9 cellular contexts compared by ENCODE assay signal in genomic region chr17:75078097-75079022, GRCh38. TPM values are rescaled to one million over a fixed set of nuclear protein-coding genes. Genes with fewer than 3 reads are reported as not detected.
DNase-seq lines count a peak whose midpoint lies in the region.
"Had no signal": no experiment of that assay in that cellular context is flagged by ENCODE, and none has a peak within 500 bp of the region (broad histone marks: within the 10 kb centered on the region; RNA-seq: fewer than 3 reads in every experiment).

No MANE protein-coding gene starts in this region.

- DNase-seq in Daoy (ENCODE audit: low read depth), result peak; percentile 84
- peak; percentile 67 for DNase-seq in H4 (ENCODE audit: low spot score)
- no peak for DNase-seq in activated CD4-positive, alpha-beta memory T cell treated with anti-CD3 and anti-CD28 coated beads, Interleukin-2, amount 10 ng/mL, durations not matched to agents 7 days and 5 days
- DNase-seq in immature natural killer cell, result peak in 1 of 3 donors; percentile 4
- DNase-seq in NCI-H446 treated with DMSO at 0.1 percent for 48 hours (lab: John Stamatoyannopoulos, UW), result no peak
- no peak for DNase-seq in SIG-M5 treated with dmso at 0.1 percent for 504 hours (lab: John Stamatoyannopoulos, UW; ENCODE audit: unreplicated experiment)
- DNase-seq in NCI-H128 (lab: John Stamatoyannopoulos, UW; ENCODE audit: unreplicated experiment), result no peak

- H3K4me3 Mint-ChIP-seq in activated CD4-positive, alpha-beta memory T cell treated with anti-CD3 and anti-CD28 coated beads, Interleukin-2, amount 10 ng/mL, durations not matched to agents 7 days and 5 days, result no peak overlapping the region
- H3K4me3 Mint-ChIP-seq in immature natural killer cell, result peak overlapping the region; percentile 74 to 84 (median 80)

- POLR2A ChIA-PET in activated CD4-positive, alpha-beta memory T cell treated with anti-CD3 and anti-CD28 coated beads, Interleukin-2, amount 10 ng/mL, durations not matched to agents 7 days and 5 days (lab: Charles Lee), result interaction anchor here (0.7 to 2.9 kb wide), 6 partner anchors 9 to 184 kb away, joined by 3 to 16 read pairs (median 4); partner anchors contain the start of genes ATP5PD, KCTD2 and SLC16A5

- peak overlapping the region; percentile 16 for H3K27ac Mint-ChIP-seq in activated CD4-positive, alpha-beta memory T cell treated with anti-CD3 and anti-CD28 coated beads, Interleukin-2, amount 10 ng/mL, durations not matched to agents 7 days and 5 days
- peak overlapping the region in 2 of 6 donors; percentile 22 to 34 for H3K27ac Mint-ChIP-seq in immature natural killer cell

- H3K27ac ChIP-seq in temporal lobe (ENCODE audit: low read depth, low read length), result peak overlapping the region; percentile 63
- H3K27ac ChIP-seq: SJSA1 had no signal

- H3K27me3 Mint-ChIP-seq in activated CD4-positive, alpha-beta memory T cell treated with anti-CD3 and anti-CD28 coated beads, Interleukin-2, amount 10 ng/mL, durations not matched to agents 7 days and 5 days, result no peaks in the 10 kb centered on the region
- H3K27me3 Mint-ChIP-seq in immature natural killer cell (ENCODE audit: low read depth in 3 of 3), result peaks cover 0 to 6% (median 2%) of the 10 kb centered on the region in 3 donors

- CTCF ChIA-PET in activated CD4-positive, alpha-beta memory T cell treated with anti-CD3 and anti-CD28 coated beads, Interleukin-2, amount 10 ng/mL, durations not matched to agents 7 days and 5 days (lab: Charles Lee), result interaction anchor here (0.7 to 1.6 kb wide), 4 partner anchors 19 to 244 kb away, joined by 3 to 5 read pairs (median 4); no protein-coding TSS in a partner anchor

- H3K9me3 Mint-ChIP-seq in activated CD4-positive, alpha-beta memory T cell treated with anti-CD3 and anti-CD28 coated beads, Interleukin-2, amount 10 ng/mL, durations not matched to agents 7 days and 5 days, result no peaks in the 10 kb centered on the region
- H3K9me3 Mint-ChIP-seq in immature natural killer cell, result no peaks in the 10 kb centered on the region

- peaks cover 29% of the 10 kb centered on the region for H3K4me1 Mint-ChIP-seq in activated CD4-positive, alpha-beta memory T cell treated with anti-CD3 and anti-CD28 coated beads, Interleukin-2, amount 10 ng/mL, durations not matched to agents 7 days and 5 days
- peaks cover 13 to 14% of the 10 kb centered on the region in 2 donors for H3K4me1 Mint-ChIP-seq in immature natural killer cell

- H3K36me3 Mint-ChIP-seq in activated CD4-positive, alpha-beta memory T cell treated with anti-CD3 and anti-CD28 coated beads, Interleukin-2, amount 10 ng/mL, durations not matched to agents 7 days and 5 days (ENCODE audit: low read depth), result no peaks in the 10 kb centered on the region
- no peaks in the 10 kb centered on the region for H3K36me3 Mint-ChIP-seq in immature natural killer cell

RNA-seq across cellular contexts. Expression of gene SLC16A5, which starts 9.4 kb away (rescaled TPM):
- total RNA-seq in Daoy (2014; rRNA removed; shearing (Covaris generic)), result 0.24 TPM in 1 of 2 replicates, not detected in the other
- total RNA-seq in H4 (2014; rRNA removed; shearing (Covaris generic)), result not detected in 2 replicates
- total RNA-seq in activated CD4-positive, alpha-beta memory T cell treated with anti-CD3 and anti-CD28 coated beads, Interleukin-2, amount 10 ng/mL, durations not matched to agents 7 days and 5 days, result 10 to 100 TPM; 10.4 TPM
- polyA plus RNA-seq in immature natural killer cell, result 1 to 10 TPM; 1.5 to 2.1 (median 1.5) TPM
- total RNA-seq in temporal lobe, result 0.98 TPM

RNA-seq across cellular contexts. Expression of gene KCTD2, which starts 31.3 kb away (rescaled TPM):
- 17.9 and 19.1 TPM in 2 replicates for total RNA-seq in Daoy (2014; rRNA removed; shearing (Covaris generic))
- 14.3 and 16.5 TPM in 2 replicates for total RNA-seq in H4 (2014; rRNA removed; shearing (Covaris generic))
- 10 to 100 TPM; 24.2 to 24.9 TPM for total RNA-seq in activated CD4-positive, alpha-beta memory T cell treated with anti-CD3 and anti-CD28 coated beads, Interleukin-2, amount 10 ng/mL, durations not matched to agents 7 days and 5 days
- polyA plus RNA-seq in immature natural killer cell, result 1 to 10 TPM; 2.3 to 6.0 (median 4.4) TPM
- 29.7 TPM for total RNA-seq in temporal lobe

RNA-seq across cellular contexts. Expression of gene ARMC7, which starts 31.4 kb away (rescaled TPM):
- total RNA-seq in Daoy (2014; rRNA removed; shearing (Covaris generic)), result 2.6 and 3.6 TPM in 2 replicates
- total RNA-seq in H4 (2014; rRNA removed; shearing (Covaris generic)), result 4.0 and 5.2 TPM in 2 replicates
- total RNA-seq in activated CD4-positive, alpha-beta memory T cell treated with anti-CD3 and anti-CD28 coated beads, Interleukin-2, amount 10 ng/mL, durations not matched to agents 7 days and 5 days, result 10 to 100 TPM; 17.1 to 17.9 TPM
- 1 to 10 TPM in 2 of 3 donors, under 1 TPM in 1; 0.57 to 7.5 (median 3.5) TPM for polyA plus RNA-seq in immature natural killer cell
- total RNA-seq in temporal lobe, result 2.2 TPM

RNA-seq across cellular contexts. Expression of gene ATP5PD, which starts 31.6 kb away (rescaled TPM):
- total RNA-seq in Daoy (2014; rRNA removed; shearing (Covaris generic)), result 453 and 707 TPM in 2 replicates
- total RNA-seq in H4 (2014; rRNA removed; shearing (Covaris generic)), result 595 and 655 TPM in 2 replicates
- total RNA-seq in activated CD4-positive, alpha-beta memory T cell treated with anti-CD3 and anti-CD28 coated beads, Interleukin-2, amount 10 ng/mL, durations not matched to agents 7 days and 5 days, result 100 to 1,000 TPM; 242 TPM
- polyA plus RNA-seq in immature natural killer cell, result 100 to 1,000 TPM; 257 to 366 (median 261) TPM
- 75.0 TPM for total RNA-seq in temporal lobe

RNA-seq across cellular contexts. Expression of gene NT5C, which starts 53.2 kb away (rescaled TPM):
- 86.0 and 91.8 TPM in 2 replicates for total RNA-seq in Daoy (2014; rRNA removed; shearing (Covaris generic))
- 122 and 134 TPM in 2 replicates for total RNA-seq in H4 (2014; rRNA removed; shearing (Covaris generic))
- 10 to 100 TPM; 68.2 to 69.4 TPM for total RNA-seq in activated CD4-positive, alpha-beta memory T cell treated with anti-CD3 and anti-CD28 coated beads, Interleukin-2, amount 10 ng/mL, durations not matched to agents 7 days and 5 days
- 100 to 1,000 TPM in 1 of 3 donors, 10 to 100 TPM in 2; 80.3 to 111 (median 88.8) TPM for polyA plus RNA-seq in immature natural killer cell
- total RNA-seq in temporal lobe, result 22.1 TPM

Comparison
In these comparisons a context has a peak if more than half of its experiments do, and no peak if none do; other contexts are left out.
1. DNase-seq: peak in Daoy (single experiment) and H4 (single experiment); none in activated CD4-positive, alpha-beta memory T cell treated with anti-CD3 and anti-CD28 coated beads, Interleukin-2, amount 10 ng/mL, durations not matched to agents 7 days and 5 days (single experiment), NCI-H446 treated with DMSO at 0.1 percent for 48 hours (single experiment), SIG-M5 treated with dmso at 0.1 percent for 504 hours (single experiment) and NCI-H128 (single experiment).